In the genomic region with DNA sequence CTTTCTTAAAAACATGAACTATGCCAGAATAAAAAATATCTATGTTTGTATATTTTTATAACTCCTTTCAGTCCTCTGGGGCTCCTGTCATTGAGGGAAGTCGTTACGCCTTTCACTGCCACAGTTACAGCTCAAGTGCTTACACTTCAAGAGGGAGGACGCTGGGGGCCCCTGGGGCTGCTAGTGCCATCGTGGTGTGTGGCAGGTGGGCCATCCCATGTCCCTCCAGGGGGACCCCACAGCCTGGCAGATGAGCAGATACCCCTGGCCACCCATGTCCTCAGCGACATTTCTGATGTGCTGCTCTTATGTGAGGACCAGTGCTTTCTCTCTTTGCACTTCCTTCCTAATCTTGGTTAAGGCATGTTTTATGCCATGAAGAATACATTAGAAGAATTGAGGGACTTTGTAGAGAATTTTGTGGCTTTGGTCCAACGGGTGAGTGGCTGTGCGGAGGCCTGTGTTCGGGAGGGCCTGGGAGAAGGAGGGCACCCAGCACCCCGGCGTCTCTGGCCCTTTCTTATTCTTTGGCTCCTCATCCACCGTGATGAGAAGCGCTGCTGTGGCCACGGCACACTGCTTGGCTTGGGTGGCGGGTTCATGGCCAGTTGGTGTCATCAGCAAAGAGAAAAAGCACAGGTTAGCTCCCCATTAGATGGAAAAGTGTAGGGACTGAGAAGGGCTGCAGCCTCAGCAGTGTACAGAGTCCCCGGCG, we compare ENCODE assay signal across 1 cellular context.
TF ChIP-seq lines count a peak whose summit lies in the region.

No MANE protein-coding gene starts in this region.

TF ChIP-seq in K562, 482 proteins besides CTCF, POLR2A, EP300 and RAD21 (continued from another document):
- TF ChIP-seq, protein P1, sequence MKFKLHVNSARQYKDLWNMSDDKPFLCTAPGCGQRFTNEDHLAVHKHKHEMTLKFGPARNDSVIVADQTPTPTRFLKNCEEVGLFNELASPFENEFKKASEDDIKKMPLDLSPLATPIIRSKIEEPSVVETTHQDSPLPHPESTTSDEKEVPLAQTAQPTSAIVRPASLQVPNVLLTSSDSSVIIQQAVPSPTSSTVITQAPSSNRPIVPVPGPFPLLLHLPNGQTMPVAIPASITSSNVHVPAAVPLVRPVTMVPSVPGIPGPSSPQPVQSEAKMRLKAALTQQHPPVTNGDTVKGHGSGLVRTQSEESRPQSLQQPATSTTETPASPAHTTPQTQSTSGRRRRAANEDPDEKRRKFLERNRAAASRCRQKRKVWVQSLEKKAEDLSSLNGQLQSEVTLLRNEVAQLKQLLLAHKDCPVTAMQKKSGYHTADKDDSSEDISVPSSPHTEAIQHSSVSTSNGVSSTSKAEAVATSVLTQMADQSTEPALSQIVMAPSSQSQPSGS (CRISPR knock-in tag; IDR thresholded peaks at IDR 0.05), result no peak
- no peak for TF ChIP-seq TCFL5 (CRISPR knock-in tag; conservative IDR thresholded peaks at IDR 0.05)
- TF ChIP-seq POLR2G (IDR thresholded peaks at IDR 0.05; ENCODE audit: low read depth, low read length), result peak; percentile 48; the same call in 1 of the 2 replicates
- no peak for TF ChIP-seq NFATC3 (IDR thresholded peaks at IDR 0.05)
- no peak for TF ChIP-seq ZNF830 (CRISPR knock-in tag; IDR thresholded peaks at IDR 0.05)
- peak; percentile 89 for TF ChIP-seq RBM22 (IDR thresholded peaks at IDR 0.05; ENCODE audit: low read depth, low read length, poor library complexity, severe bottlenecking)
